12 cellular contexts compared by ENCODE assay signal in genomic region chr14:50272498-50272897, GRCh38.
"Had no signal": no experiment of that assay in that cellular context is flagged by ENCODE, and none has a peak within 500 bp of the region (broad histone marks: within the 10 kb centered on the region; RNA-seq: fewer than 3 reads in every experiment).

No MANE protein-coding gene starts in this region.

- H3K27ac ChIP-seq: thyroid gland, uterus had no signal

- FAIRE-seq: frontal cortex, TTC549 had no signal

- ATAC-seq: left ventricle myocardium superior had no signal

- H3K4me1 ChIP-seq: thyroid gland, uterus had no signal

- H3K27me3 ChIP-seq: thyroid gland, uterus had no signal

- H3K4me3 ChIP-seq: thyroid gland, uterus had no signal

- H3K9me3 ChIP-seq: thyroid gland, uterus had no signal

- DNase-seq: activated CD4-positive, alpha-beta T cell treated with anti-CD3 and anti-CD28 coated beads, Interleukin-2, amount 50 U/mL, for 4 hours; activated gamma-delta T cell; head of caudate nucleus; kidney glomerular epithelial cell; left ventricle myocardium superior; occipital lobe; stimulated activated CD4-positive, alpha-beta T cell treated with anti-CD3 and anti-CD28 coated beads, Interleukin-2, amount 100 ng/mL, for 24 hours; stimulated activated naive CD4-positive, alpha-beta T cell treated with Interleukin-2 at 50 U/mL for 16 hours; uterus had no signal

- H3K36me3 ChIP-seq: thyroid gland, uterus had no signal
